23 cellular contexts compared by ENCODE assay signal in the genomic region with DNA sequence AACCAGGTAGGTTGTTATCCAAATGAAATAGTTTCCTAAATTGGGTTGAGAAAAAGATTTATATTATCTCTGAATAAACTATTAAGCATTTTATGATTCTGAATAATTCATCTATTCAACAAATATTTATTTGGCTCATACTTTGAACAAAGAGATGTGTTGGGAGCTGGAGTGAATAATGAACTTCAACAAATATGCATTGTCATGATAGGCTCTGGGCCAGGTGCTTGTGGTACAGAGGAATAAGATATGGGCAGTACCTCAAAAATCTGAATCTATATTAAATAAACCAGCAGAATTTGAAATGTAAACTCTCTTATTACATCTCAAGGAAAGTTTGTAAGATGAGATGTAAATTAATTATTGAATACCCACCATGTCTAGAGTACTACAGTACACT.
"Had no signal": no experiment of that assay in that cellular context is flagged by ENCODE, and none has a peak within 500 bp of the region (broad histone marks: within the 10 kb centered on the region; RNA-seq: fewer than 3 reads in every experiment).

No MANE protein-coding gene starts in this region.

- H3K4me1 ChIP-seq: parathyroid adenoma had no signal

- H3K27me3 Mint-ChIP-seq: brain had no signal

- ATAC-seq: activated CD8-positive, alpha-beta T cell treated with anti-CD3 and anti-CD28 coated beads, Interleukin-2, amount 10 ng/mL, durations not matched to agents 7 days and 5 days; natural killer cell; sciatic nerve; stimulated activated naive CD8-positive, alpha-beta T cell treated with anti-CD3 and anti-CD28 coated beads, Interleukin-15, Interleukin-2, amounts not matched to agents 100 U/mL and 50 U/mL, for 24 hours had no signal

- DNase-seq: activated CD4-positive, alpha-beta T cell treated with anti-CD3 and anti-CD28 coated beads, Interleukin-2, amount 10 ng/mL, durations not matched to agents 24 days and 14 days; activated CD4-positive, CD25-positive, alpha-beta regulatory T cell; activated CD8-positive, alpha-beta T cell treated with anti-CD3 and anti-CD28 coated beads, Interleukin-2, amount 10 ng/mL, durations not matched to agents 7 days and 5 days; activated naive CD4-positive, alpha-beta T cell treated with Interleukin-2 at 50 U/mL for 16 hours; activated naive CD8-positive, alpha-beta T cell treated with anti-CD3 and anti-CD28 coated beads, Interleukin-2, amount 10 ng/mL, durations not matched to agents 7 days and 5 days; activated T-cell treated with anti-CD3 and anti-CD28 coated beads, Interleukin-2, amount 50 U/mL, for 24 hours; immature natural killer cell; mesendoderm; natural killer cell; stimulated activated CD4-positive, alpha-beta T cell treated with anti-CD3 and anti-CD28 coated beads, Interleukin-12 subunit alpha, Interleukin-12 subunit beta, amount 100 ng/mL, for 4 hours; stimulated activated CD4-positive, alpha-beta T cell treated with anti-CD3 and anti-CD28 coated beads, Interleukin-1b, Interleukin-23, amount 100 ng/mL, for 48 hours; stimulated activated naive CD8-positive, alpha-beta T cell treated with anti-CD3 and anti-CD28 coated beads, Interleukin-15, Interleukin-2, amounts not matched to agents 100 U/mL and 50 U/mL, for 24 hours; substantia nigra; T1000; tibial artery had no signal

- H3K79me2 ChIP-seq: parathyroid adenoma had no signal

- H3K27ac Mint-ChIP-seq: activated CD4-positive, alpha-beta T cell treated with anti-CD3 and anti-CD28 coated beads, Interleukin-2, amount 10 ng/mL, durations not matched to agents 24 days and 14 days; activated CD8-positive, alpha-beta T cell treated with anti-CD3 and anti-CD28 coated beads, Interleukin-2, amount 10 ng/mL, durations not matched to agents 7 days and 5 days; activated naive CD8-positive, alpha-beta T cell treated with anti-CD3 and anti-CD28 coated beads, Interleukin-2, amount 10 ng/mL, durations not matched to agents 7 days and 5 days; activated T-cell treated with anti-CD3 and anti-CD28 coated beads, Interleukin-2, amount 50 U/mL, for 24 hours; activated T-helper 2 cell treated with anti-CD3 and anti-CD28 coated beads, Interferon-gamma antibody, Interleukin-2, Interleukin-4, amounts not matched to agents 10 μg/mL and 5 μg/mL and 100 μg/mL, durations not matched to agents 14 hours and 24 hours and 36 hours; immature natural killer cell; natural killer cell had no signal

- H3K4me1 Mint-ChIP-seq: central memory CD8-positive, alpha-beta T cell; immature natural killer cell; natural killer cell had no signal

- H3K27ac ChIP-seq: parathyroid adenoma, tibial artery had no signal

- H3K4me3 ChIP-seq: coronary artery, tibial artery had no signal

- H3K4me3 Mint-ChIP-seq: activated CD4-positive, alpha-beta T cell treated with anti-CD3 and anti-CD28 coated beads, Interleukin-2, amount 10 ng/mL, durations not matched to agents 24 days and 14 days; activated CD8-positive, alpha-beta T cell treated with anti-CD3 and anti-CD28 coated beads, Interleukin-2, amount 10 ng/mL, durations not matched to agents 7 days and 5 days; activated naive CD8-positive, alpha-beta T cell treated with anti-CD3 and anti-CD28 coated beads, Interleukin-2, amount 10 ng/mL, durations not matched to agents 7 days and 5 days; activated T-cell treated with anti-CD3 and anti-CD28 coated beads, Interleukin-2, amount 50 U/mL, for 24 hours; brain; central memory CD8-positive, alpha-beta T cell; immature natural killer cell; natural killer cell had no signal

- H2AFZ ChIP-seq: parathyroid adenoma had no signal

- H3K9me3 Mint-ChIP-seq: activated CD4-positive, alpha-beta T cell treated with anti-CD3 and anti-CD28 coated beads, Interleukin-2, amount 10 ng/mL, durations not matched to agents 24 days and 14 days; activated naive CD8-positive, alpha-beta T cell treated with anti-CD3 and anti-CD28 coated beads, Interleukin-2, amount 10 ng/mL, durations not matched to agents 7 days and 5 days; activated T-cell treated with anti-CD3 and anti-CD28 coated beads, Interleukin-2, amount 50 U/mL, for 24 hours; activated T-helper 2 cell treated with anti-CD3 and anti-CD28 coated beads, Interferon-gamma antibody, Interleukin-2, Interleukin-4, amounts not matched to agents 10 μg/mL and 5 μg/mL and 100 μg/mL, durations not matched to agents 14 hours and 24 hours and 36 hours; brain; central memory CD8-positive, alpha-beta T cell; immature natural killer cell; natural killer cell had no signal

- H3K9ac ChIP-seq: parathyroid adenoma had no signal

- FAIRE-seq: endometrium, urothelium cell line had no signal

- H3K9me3 ChIP-seq: tibial artery had no signal

- H3K36me3 ChIP-seq: tibial artery had no signal

- H3K27me3 ChIP-seq: tibial artery had no signal

- H3K36me3 Mint-ChIP-seq: activated naive CD8-positive, alpha-beta T cell treated with anti-CD3 and anti-CD28 coated beads, Interleukin-2, amount 10 ng/mL, durations not matched to agents 7 days and 5 days; brain; immature natural killer cell; natural killer cell had no signal
